Comparison of ENCODE assay signal across 37 cellular contexts in the genomic region with DNA sequence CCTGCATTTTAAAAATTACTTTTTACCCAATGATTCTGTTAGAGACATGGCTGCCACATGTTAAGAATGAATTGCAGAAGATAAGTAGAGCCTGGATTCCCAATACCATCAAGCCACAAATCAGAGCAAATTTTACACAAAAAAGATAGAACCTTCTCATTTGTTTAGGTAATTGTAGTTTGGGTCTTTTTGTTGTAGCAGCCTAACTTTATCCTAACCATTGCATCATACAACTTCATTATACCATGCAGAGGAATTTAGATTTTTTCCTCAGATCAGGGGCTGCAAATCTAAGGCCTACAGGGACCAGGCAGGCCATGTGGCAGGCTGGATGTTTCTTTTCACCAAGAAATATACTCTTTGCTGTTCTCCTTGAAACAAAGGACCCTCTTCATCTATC. TPM values are rescaled to one million over a fixed set of nuclear protein-coding genes. Genes with fewer than 3 reads are reported as not detected.
"Had no signal": no experiment of that assay in that cellular context is flagged by ENCODE, and none has a peak within 500 bp of the region (broad histone marks: within the 10 kb centered on the region; RNA-seq: fewer than 3 reads in every experiment).

No MANE protein-coding gene starts in this region.

- H3K36me3 ChIP-seq: MG63 had no signal

- H3K4me3 ChIP-seq: MG63 had no signal

- DNase-seq: Karpas-422, Kasumi-1, MG63, MM.1S, MV-4-11, NCI-H1048, NCI-H1092, NCI-H1092 treated with DMSO at 0.1 percent for 48 hours, NCI-H1105, NCI-H1105 treated with DMSO at 0.1 percent for 48 hours, NCI-H1417, NCI-H1417 treated with DMSO at 0.1 percent for 48 hours, NCI-H1436, NCI-H1436 treated with DMSO at 0.1 percent for 48 hours, NCI-H146, NCI-H1694, NCI-H1694 treated with DMSO at 0.1 percent for 48 hours, NCI-H187, NCI-H187 treated with DMSO at 0.1 percent for 48 hours, NCI-H1930, NCI-H2029, NCI-H2029 treated with DMSO at 0.1 percent for 48 hours, NCI-H2081, NCI-H2081 treated with DMSO at 0.1 percent for 48 hours, NCI-H2107, NCI-H2171, NCI-H2171 treated with DMSO at 0.1 percent for 48 hours, NCI-H2227 treated with DMSO at 0.1 percent for 48 hours, NCI-H226, NCI-H345, NCI-H446, NCI-H446 treated with DMSO at 0.1 percent for 48 hours, NCI-H510A, NCI-H510A treated with DMSO at 0.1 percent for 48 hours had no signal

- H3K9me3 ChIP-seq: MG63 had no signal

- H3K27me3 ChIP-seq: MG63 had no signal

RNA-seq across cellular contexts. Expression of a gene that starts 34.6 kb away (rescaled TPM):
- total RNA-seq: LHCN-M2, M059J, NCI-H460 had no signal
